22 cellular contexts compared by ENCODE assay signal in the genomic region with DNA sequence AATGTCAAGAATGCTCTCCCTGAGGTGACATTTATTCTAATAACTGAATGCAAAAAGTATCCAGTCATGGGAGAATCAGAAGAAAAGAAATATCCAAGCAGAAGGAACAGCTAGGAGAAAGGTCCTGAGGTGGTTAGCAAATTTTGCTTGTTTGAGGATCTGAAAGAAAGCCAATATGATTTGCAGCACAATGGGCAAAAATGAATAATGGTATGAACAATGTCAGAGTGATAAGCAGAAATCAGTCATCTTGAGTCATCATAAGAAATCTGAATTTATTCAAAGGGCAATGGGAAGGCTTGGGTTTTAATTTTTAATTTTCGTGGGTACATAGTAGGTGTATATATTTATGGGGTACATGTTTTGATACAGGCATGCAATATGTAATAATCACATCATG.
DNase-seq lines count a peak whose midpoint lies in the region; ATAC-seq, FAIRE-seq and TF ChIP-seq lines count a peak whose summit lies in the region.
"Had no signal": no experiment of that assay in that cellular context is flagged by ENCODE, and none has a peak within 500 bp of the region (broad histone marks: within the 10 kb centered on the region; RNA-seq: fewer than 3 reads in every experiment).

No MANE protein-coding gene starts in this region.

- no TSS peak for BruUV-seq in K562 (replicated peaks; lab: Mats Ljungman, UMichigan)

- peak; percentile 18 for ATAC-seq in activated naive CD4-positive, alpha-beta T cell treated with anti-CD3 and anti-CD28 coated beads, Interleukin-2, amount 50 U/mL, for 72 hours
- ATAC-seq in K562: no peak
- no peak for ATAC-seq in GM19455 (IDR thresholded peaks at IDR 0.05; ENCODE audit: unreplicated experiment)
- ATAC-seq: A549 had no signal

- CTCF ChIA-PET in K562 (lab: Yijun Ruan, JAX; ENCODE audit: low intra/inter-chr PET ratio): no interaction called here

- DNase-seq in activated naive CD4-positive, alpha-beta T cell treated with anti-CD3 and anti-CD28 coated beads, Interleukin-2, amount 50 U/mL, for 72 hours (ENCODE audit: low spot score in 2 of 2): no peak
- DNase-seq in activated naive CD4-positive, alpha-beta T cell (lab: John Stamatoyannopoulos, UW): no peak
- DNase-seq in K562 (ENCODE audit: extremely low read depth in 1 of 4, low spot score in 3 of 4) (no peak), epithelial cell of esophagus (ENCODE audit: low read depth) (peak; percentile 7), iris pigment epithelial cell (ENCODE audit: low read depth) (peak; percentile 4), kidney (no peak), NCI-H748 treated with DMSO at 0.1 percent for 48 hours (lab: John Stamatoyannopoulos, UW) (no peak)
- DNase-seq: ACHN; AML-193; BE2C; Calu3; CD4-positive, alpha-beta memory T cell; COR-L47; DMS53; DMS79 treated with DMSO at 0.1 percent for 48 hours; GOT3; HFFc6 had no signal

- no peaks in the 10 kb centered on the region for H4K20me1 ChIP-seq in K562 (replicated peaks; ENCODE audit: control insufficient read depth, insufficient read depth, low read length)
- H4K20me1 ChIP-seq: BLaER1 treated with 17β-estradiol and CSF1 and Interleukin-3, amounts not matched to agents 10 nM and 100 nM had no signal

- H3K27ac Mint-ChIP-seq in activated naive CD4-positive, alpha-beta T cell treated with anti-CD3 and anti-CD28 coated beads, Interleukin-2, amount 50 U/mL, for 72 hours: no peak overlapping the region
- H3K27ac Mint-ChIP-seq: CD4-positive, alpha-beta memory T cell; HFFc6 had no signal

- TF ChIP-seq CTCF in K562 (IDR thresholded peaks at IDR 0.05 in 2 of 3, conservative IDR thresholded peaks at IDR 0.05 in 1 of 3; ENCODE audit: insufficient read depth in 2 of 3, low read depth in 1 of 3, low read length in 3 of 3) (no peak), epithelial cell of esophagus (IDR thresholded peaks at IDR 0.05; ENCODE audit: insufficient read depth, low read depth, low read length, missing control alignments) (no peak), kidney (IDR thresholded peaks at IDR 0.05; ENCODE audit: borderline replicate concordance, extremely low read depth, insufficient read depth) (no peak)

- H3K27me3 ChIP-seq in K562 (ENCODE audit: control insufficient read depth in 2 of 2, insufficient read depth in 2 of 2, low read length in 2 of 2): no peaks in the 10 kb centered on the region
- H3K27me3 ChIP-seq: BE2C; BLaER1 treated with 17β-estradiol and CSF1 and Interleukin-3, amounts not matched to agents 10 nM and 100 nM had no signal

- H3K9me3 ChIP-seq in K562 (replicated peaks; ENCODE audit: control insufficient read depth, insufficient read depth, low read depth, low read length) (no peaks in the 10 kb centered on the region), kidney (ENCODE audit: control insufficient read depth in 1 of 2, low read length in 2 of 2) (no peaks in the 10 kb centered on the region)
- H3K9me3 ChIP-seq: A549, BE2C, HAP-1 had no signal

- 43% methylated on average over 1 of the region's 1 CpG for WGBS in K562 (ENCODE audit: insufficient coverage, low coverage, missing lambda C conversion rate)

- H3K36me3 ChIP-seq in K562 (ENCODE audit: control insufficient read depth, insufficient read depth, low read length) (peaks cover 40% of the 10 kb centered on the region; the same call in 1 of the 3 replicates), kidney (ENCODE audit: control insufficient read depth in 1 of 2, insufficient read depth in 2 of 2, low read length in 2 of 2) (no peaks in the 10 kb centered on the region)

- H3K4me2 ChIP-seq in K562 (ENCODE audit: insufficient read depth, low read length): no peak overlapping the region
- H3K4me2 ChIP-seq: A549; BLaER1 treated with 17β-estradiol and CSF1 and Interleukin-3, amounts not matched to agents 10 nM and 100 nM had no signal

- no peaks in the 10 kb centered on the region for H3K4me1 ChIP-seq in K562 (replicated peaks in 1 of 2; ENCODE audit: control insufficient read depth in 2 of 2, insufficient read depth in 2 of 2, low read length in 2 of 2)
- H3K4me1 ChIP-seq in kidney (ENCODE audit: control insufficient read depth in 1 of 2, insufficient read depth in 1 of 2, low read depth in 1 of 2, low read length in 2 of 2): no peaks in the 10 kb centered on the region
- H3K4me1 ChIP-seq: A549, BE2C had no signal

- intact Hi-C loops in K562 (cut with micrococcal nuclease): no loop called here
- intact Hi-C loops in kidney (cut with DNase I): no loop called here

- no peaks in the 10 kb centered on the region for H3K9me1 ChIP-seq in K562 (ENCODE audit: control insufficient read depth, insufficient read depth, low read length)

- no peak for TF ChIP-seq EP300 in K562 (IDR thresholded peaks at IDR 0.05; ENCODE audit: low read length)

- H3K9ac ChIP-seq in K562 (ENCODE audit: insufficient read depth in 1 of 2, low read depth in 2 of 2, low read length in 2 of 2) (no peak overlapping the region), kidney (ENCODE audit: low read length in 2 of 2) (no peak overlapping the region)
- H3K9ac ChIP-seq: BLaER1 treated with 17β-estradiol and CSF1 and Interleukin-3, amounts not matched to agents 10 nM and 100 nM had no signal

- in situ Hi-C loops in K562 (cut with MboI): no loop called here

- no peaks in the 10 kb centered on the region for H3K79me2 ChIP-seq in K562 (ENCODE audit: control insufficient read depth, insufficient read depth, low read length)

- TF ChIP-seq RAD21 in K562 (CRISPR knock-in tag; conservative IDR thresholded peaks at IDR 0.05 in 1 of 2, IDR thresholded peaks at IDR 0.05 in 1 of 2): no peak

- no peaks in the 10 kb centered on the region for H3K9me3 Mint-ChIP-seq in activated naive CD4-positive, alpha-beta T cell treated with anti-CD3 and anti-CD28 coated beads, Interleukin-2, amount 50 U/mL, for 72 hours
- H3K9me3 Mint-ChIP-seq: HFFc6 had no signal

- H3K36me3 Mint-ChIP-seq in activated naive CD4-positive, alpha-beta T cell treated with anti-CD3 and anti-CD28 coated beads, Interleukin-2, amount 50 U/mL, for 72 hours: peaks cover 9 to 35% of the 10 kb centered on the region in 2 donors

- no peak for FAIRE-seq in K562 (lab: Jason Lieb, UNC)
- FAIRE-seq in kidney (lab: Jason Lieb, UNC): no peak

- POLR2A ChIA-PET in K562 (lab: Yijun Ruan, JAX): no interaction called here

- H3K4me3 ChIP-seq in K562: no peak overlapping the region
- H3K4me3 ChIP-seq in epithelial cell of esophagus (ENCODE audit: low read length): no peak overlapping the region
- no peak overlapping the region for H3K4me3 ChIP-seq in kidney (ENCODE audit: low read length in 2 of 2)
- H3K4me3 ChIP-seq: A549; BLaER1 treated with 17β-estradiol and CSF1 and Interleukin-3, amounts not matched to agents 10 nM and 100 nM; HAP-1 had no signal

- H2AFZ ChIP-seq in K562 (ENCODE audit: low read depth, low read length): no peak overlapping the region

- TF ChIP-seq POLR2A in K562 (conservative IDR thresholded peaks at IDR 0.05): no peak

- H3K27ac ChIP-seq in K562 (ENCODE audit: extremely low read depth, low read depth, low read length) (no peak overlapping the region), kidney (ENCODE audit: low read depth in 2 of 2, low read length in 2 of 2) (no peak overlapping the region)
- H3K27ac ChIP-seq: 22Rv1; A549; BLaER1 treated with 17β-estradiol and CSF1 and Interleukin-3, amounts not matched to agents 10 nM and 100 nM had no signal

TF ChIP-seq in K562, 482 proteins besides CTCF, POLR2A, EP300 and RAD21 (continues in another document):
- TF ChIP-seq, protein P1, sequence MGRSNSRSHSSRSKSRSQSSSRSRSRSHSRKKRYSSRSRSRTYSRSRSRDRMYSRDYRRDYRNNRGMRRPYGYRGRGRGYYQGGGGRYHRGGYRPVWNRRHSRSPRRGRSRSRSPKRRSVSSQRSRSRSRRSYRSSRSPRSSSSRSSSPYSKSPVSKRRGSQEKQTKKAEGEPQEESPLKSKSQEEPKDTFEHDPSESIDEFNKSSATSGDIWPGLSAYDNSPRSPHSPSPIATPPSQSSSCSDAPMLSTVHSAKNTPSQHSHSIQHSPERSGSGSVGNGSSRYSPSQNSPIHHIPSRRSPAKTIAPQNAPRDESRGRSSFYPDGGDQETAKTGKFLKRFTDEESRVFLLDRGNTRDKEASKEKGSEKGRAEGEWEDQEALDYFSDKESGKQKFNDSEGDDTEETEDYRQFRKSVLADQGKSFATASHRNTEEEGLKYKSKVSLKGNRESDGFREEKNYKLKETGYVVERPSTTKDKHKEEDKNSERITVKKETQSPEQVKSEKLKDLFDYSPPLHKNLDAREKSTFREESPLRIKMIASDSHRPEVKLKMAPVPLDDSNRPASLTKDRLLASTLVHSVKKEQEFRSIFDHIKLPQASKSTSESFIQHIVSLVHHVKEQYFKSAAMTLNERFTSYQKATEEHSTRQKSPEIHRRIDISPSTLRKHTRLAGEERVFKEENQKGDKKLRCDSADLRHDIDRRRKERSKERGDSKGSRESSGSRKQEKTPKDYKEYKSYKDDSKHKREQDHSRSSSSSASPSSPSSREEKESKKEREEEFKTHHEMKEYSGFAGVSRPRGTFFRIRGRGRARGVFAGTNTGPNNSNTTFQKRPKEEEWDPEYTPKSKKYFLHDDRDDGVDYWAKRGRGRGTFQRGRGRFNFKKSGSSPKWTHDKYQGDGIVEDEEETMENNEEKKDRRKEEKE (IDR thresholded peaks at IDR 0.05; ENCODE audit: borderline replicate concordance in 1 of 2, control insufficient read depth in 1 of 2, low read depth in 2 of 2, low read length in 1 of 2): peak in 1 of 2 experiments; percentile 11; a peak in 1 of 4 replicates
- TF ChIP-seq, protein P2, sequence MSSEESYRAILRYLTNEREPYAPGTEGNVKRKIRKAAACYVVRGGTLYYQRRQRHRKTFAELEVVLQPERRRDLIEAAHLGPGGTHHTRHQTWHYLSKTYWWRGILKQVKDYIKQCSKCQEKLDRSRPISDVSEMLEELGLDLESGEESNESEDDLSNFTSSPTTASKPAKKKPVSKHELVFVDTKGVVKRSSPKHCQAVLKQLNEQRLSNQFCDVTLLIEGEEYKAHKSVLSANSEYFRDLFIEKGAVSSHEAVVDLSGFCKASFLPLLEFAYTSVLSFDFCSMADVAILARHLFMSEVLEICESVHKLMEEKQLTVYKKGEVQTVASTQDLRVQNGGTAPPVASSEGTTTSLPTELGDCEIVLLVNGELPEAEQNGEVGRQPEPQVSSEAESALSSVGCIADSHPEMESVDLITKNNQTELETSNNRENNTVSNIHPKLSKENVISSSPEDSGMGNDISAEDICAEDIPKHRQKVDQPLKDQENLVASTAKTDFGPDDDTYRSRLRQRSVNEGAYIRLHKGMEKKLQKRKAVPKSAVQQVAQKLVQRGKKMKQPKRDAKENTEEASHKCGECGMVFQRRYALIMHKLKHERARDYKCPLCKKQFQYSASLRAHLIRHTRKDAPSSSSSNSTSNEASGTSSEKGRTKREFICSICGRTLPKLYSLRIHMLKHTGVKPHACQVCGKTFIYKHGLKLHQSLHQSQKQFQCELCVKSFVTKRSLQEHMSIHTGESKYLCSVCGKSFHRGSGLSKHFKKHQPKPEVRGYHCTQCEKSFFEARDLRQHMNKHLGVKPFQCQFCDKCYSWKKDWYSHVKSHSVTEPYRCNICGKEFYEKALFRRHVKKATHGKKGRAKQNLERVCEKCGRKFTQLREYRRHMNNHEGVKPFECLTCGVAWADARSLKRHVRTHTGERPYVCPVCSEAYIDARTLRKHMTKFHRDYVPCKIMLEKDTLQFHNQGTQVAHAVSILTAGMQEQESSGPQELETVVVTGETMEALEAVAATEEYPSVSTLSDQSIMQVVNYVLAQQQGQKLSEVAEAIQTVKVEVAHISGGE (CRISPR knock-in tag; IDR thresholded peaks at IDR 0.05): peak in 1 of 3 experiments; percentile 87; a peak in 2 of 6 replicates
- no peak for TF ChIP-seq XRCC3 (IDR thresholded peaks at IDR 0.05)

Comparison
In these comparisons a context has a peak if more than half of its experiments do, and no peak if none do; other contexts are left out.
1. ATAC-seq: peak in activated naive CD4-positive, alpha-beta T cell treated with anti-CD3 and anti-CD28 coated beads, Interleukin-2, amount 50 U/mL, for 72 hours (2 of 2); none in K562 (single experiment) and GM19455 (single experiment).
2. DNase-seq: peak in epithelial cell of esophagus (single experiment) and iris pigment epithelial cell (single experiment); none in activated naive CD4-positive, alpha-beta T cell treated with anti-CD3 and anti-CD28 coated beads, Interleukin-2, amount 50 U/mL, for 72 hours (0 of 2), activated naive CD4-positive, alpha-beta T cell (0 of 4), K562 (0 of 4), kidney (single experiment) and NCI-H748 treated with DMSO at 0.1 percent for 48 hours (single experiment).